In genomic region chr22:49929553-49929979, GRCh38 we compare ENCODE assay signal across 8 cellular contexts. TPM values are rescaled to one million over a fixed set of nuclear protein-coding genes. Genes with fewer than 3 reads are reported as not detected.
A peak's percentile ranks its signal among the peaks of the same experiment; 100 is the strongest.
DNase-seq lines count a peak whose midpoint lies in the region; ATAC-seq and TF ChIP-seq lines count a peak whose summit lies in the region.

No MANE protein-coding gene starts in this region.

- DNase-seq in BJ (ENCODE audit: low read depth) (no peak), GM20000 (ENCODE audit: low spot score) (peak; percentile 92), NOMO-1 treated with dmso at 0.1 percent for 144 hours (lab: John Stamatoyannopoulos, UW; ENCODE audit: unreplicated experiment) (peak; percentile 11), foreskin keratinocyte (no peak), psoas muscle (peak; percentile 69 to 85), cerebellar nuclear complex (lab: John Stamatoyannopoulos, UW) (no peak)
- peak; percentile 84 to 93 for DNase-seq in activated T-cell treated with anti-CD3 and anti-CD28 coated beads, Interleukin-2, amount 50 U/mL, for 72 hours

- peak overlapping the region; percentile 27 to 31 for H3K4me3 Mint-ChIP-seq in activated T-cell treated with anti-CD3 and anti-CD28 coated beads, Interleukin-2, amount 50 U/mL, for 72 hours

- no peaks in the 10 kb centered on the region for H3K9me3 ChIP-seq in psoas muscle

- intact Hi-C loops in psoas muscle (cut with DNase I), result loop anchor here (1.0 to 10.0 kb wide), 4 partner anchors 101 to 255 kb away; partner anchors contain the start of gene TRABD (in 1 of the 2)

- no peaks in the 10 kb centered on the region for H3K36me3 Mint-ChIP-seq in activated T-cell treated with anti-CD3 and anti-CD28 coated beads, Interleukin-2, amount 50 U/mL, for 72 hours (ENCODE audit: insufficient read depth in 2 of 2)

- peak; percentile 77 to 83 for ATAC-seq in activated T-cell treated with anti-CD3 and anti-CD28 coated beads, Interleukin-2, amount 50 U/mL, for 72 hours (replicated peaks in 1 of 2)
- peak; percentile 69 for ATAC-seq in foreskin keratinocyte
- ATAC-seq in psoas muscle, result peak; percentile 44 to 67 (median 52)
- no peak for ATAC-seq in GM21423 (IDR thresholded peaks at IDR 0.05; ENCODE audit: unreplicated experiment)

- no peaks in the 10 kb centered on the region for H3K27me3 Mint-ChIP-seq in activated T-cell treated with anti-CD3 and anti-CD28 coated beads, Interleukin-2, amount 50 U/mL, for 72 hours (ENCODE audit: low read depth)

- peaks cover 64% of the 10 kb centered on the region for H3K4me1 Mint-ChIP-seq in activated T-cell treated with anti-CD3 and anti-CD28 coated beads, Interleukin-2, amount 50 U/mL, for 72 hours (ENCODE audit: low read depth)

- no peaks in the 10 kb centered on the region for H3K4me1 ChIP-seq in foreskin keratinocyte
- peaks cover 37% of the 10 kb centered on the region for H3K4me1 ChIP-seq in psoas muscle

- H3K27ac ChIP-seq in foreskin keratinocyte, result no peak overlapping the region
- H3K27ac ChIP-seq in psoas muscle, result no peak overlapping the region

- H3K27ac Mint-ChIP-seq in activated T-cell treated with anti-CD3 and anti-CD28 coated beads, Interleukin-2, amount 50 U/mL, for 72 hours, result no peak overlapping the region

- POLR2A ChIA-PET in BJ (lab: Charles Lee), result no interaction called here

- no peak overlapping the region for H3K4me3 ChIP-seq in BJ (ENCODE audit: low read depth, low read length)
- H3K4me3 ChIP-seq in psoas muscle, result no peak overlapping the region

- TF ChIP-seq CTCF in BJ (IDR thresholded peaks at IDR 0.05; ENCODE audit: insufficient read depth, low read depth, low read length) (0 out of 2 replicates have a peak, but pooled peaks have one; percentile 13), GM20000 (IDR thresholded peaks at IDR 0.05; ENCODE audit: extremely low read depth, missing control alignments) (peak; percentile 87), foreskin keratinocyte (conservative IDR thresholded peaks at IDR 0.05) (peak; percentile 95), psoas muscle (IDR thresholded peaks at IDR 0.05) (peak; percentile 96)

- 1 to 5% (median 2%) methylated on average over 17 to 42 of the region's 42 CpGs for WGBS in psoas muscle, 3 donors

- H3K9me3 Mint-ChIP-seq in activated T-cell treated with anti-CD3 and anti-CD28 coated beads, Interleukin-2, amount 50 U/mL, for 72 hours, result no peaks in the 10 kb centered on the region

- no peaks in the 10 kb centered on the region for H3K27me3 ChIP-seq in BJ (ENCODE audit: control insufficient read depth, insufficient read depth, low read length)
- H3K27me3 ChIP-seq in foreskin keratinocyte, result peaks cover 8% of the 10 kb centered on the region
- H3K27me3 ChIP-seq in psoas muscle (ENCODE audit: insufficient read depth in 3 of 3, low read length in 2 of 3), result peaks cover 0 to 5% (median 0%) of the 10 kb centered on the region in 3 donors

- CTCF ChIA-PET in BJ (lab: Yijun Ruan, JAX), result interaction anchor here (0.7 to 5.0 kb wide), 13 partner anchors 10 to 569 kb away, joined by 3 to 103 read pairs (median 7); partner anchors contain the start of gene IL17REL

- H3K36me3 ChIP-seq in BJ (ENCODE audit: control insufficient read depth, insufficient read depth, low read length), result no peaks in the 10 kb centered on the region; the same call in 1 of the 2 replicates
- peaks cover 0 to 12% of the 10 kb centered on the region in 2 donors for H3K36me3 ChIP-seq in psoas muscle (ENCODE audit: insufficient read depth in 1 of 2, low read depth in 1 of 2)

RNA-seq across cellular contexts. Expression of gene CRELD2, which starts 11.1 kb away (rescaled TPM):
- 41.0 and 54.1 TPM in 2 replicates for polyA plus RNA-seq in BJ (2011; rRNA removed)
- 9.6 and 10.0 TPM in 2 replicates for polyA minus RNA-seq in BJ (2011; rRNA and poly(A)+ RNA removed)
- 10 to 100 TPM; 24.4 to 33.2 TPM for total RNA-seq in activated T-cell treated with anti-CD3 and anti-CD28 coated beads, Interleukin-2, amount 50 U/mL, for 72 hours
- total RNA-seq in foreskin keratinocyte, result 35.9 and 43.2 TPM in 2 replicates
- 46.6 and 61.7 TPM in 2 replicates for polyA plus RNA-seq in foreskin keratinocyte
- total RNA-seq in psoas muscle, result 10 to 100 TPM in 3 of 4 donors, 1 to 10 TPM in 1; 9.9 to 14.0 (median 11.5) TPM
- 10 to 100 TPM in 2 of 3 donors, 1 to 10 TPM in 1; 8.8 to 14.1 (median 11.6) TPM for polyA plus RNA-seq in psoas muscle

RNA-seq across cellular contexts. Expression of gene ALG12, which starts 11.3 kb away (rescaled TPM):
- polyA plus RNA-seq in BJ (2011; rRNA removed) (5.5 and 7.9 TPM in 2 replicates), foreskin keratinocyte (16.2 and 17.5 TPM in 2 replicates), psoas muscle (10 to 100 TPM in 1 of 3 donors, 1 to 10 TPM in 2; 8.0 to 11.0 (median 8.2) TPM)
- polyA minus RNA-seq in BJ (2011; rRNA and poly(A)+ RNA removed), result 4.5 and 5.3 TPM in 2 replicates
- 10 to 100 TPM; 11.7 to 13.6 TPM for total RNA-seq in activated T-cell treated with anti-CD3 and anti-CD28 coated beads, Interleukin-2, amount 50 U/mL, for 72 hours
- total RNA-seq in foreskin keratinocyte (12.7 and 15.4 TPM in 2 replicates), psoas muscle (10 to 100 TPM in 2 of 4 donors, 1 to 10 TPM in 2; 6.5 to 10.8 (median 8.7) TPM)

RNA-seq across cellular contexts. Expression of gene PIM3, which starts 31.0 kb away (rescaled TPM):
- 5.8 and 8.3 TPM in 2 replicates for polyA plus RNA-seq in BJ (2011; rRNA removed)
- polyA minus RNA-seq in BJ (2011; rRNA and poly(A)+ RNA removed), result 2.2 and 2.5 TPM in 2 replicates
- total RNA-seq in activated T-cell treated with anti-CD3 and anti-CD28 coated beads, Interleukin-2, amount 50 U/mL, for 72 hours, result 100 to 1,000 TPM; 209 to 236 TPM
- 11.9 and 15.8 TPM in 2 replicates for total RNA-seq in foreskin keratinocyte
- 13.6 and 16.6 TPM in 2 replicates for polyA plus RNA-seq in foreskin keratinocyte
- 100 to 1,000 TPM in 2 of 4 donors, 10 to 100 TPM in 2; 40.5 to 128 (median 84.5) TPM for total RNA-seq in psoas muscle
- polyA plus RNA-seq in psoas muscle, result 10 to 100 TPM; 66.4 to 84.5 (median 79.0) TPM

Comparison
In these comparisons a context has a peak if more than half of its experiments do, and no peak if none do; other contexts are left out.
1. DNase-seq: peak in GM20000 (single experiment), NOMO-1 treated with dmso at 0.1 percent for 144 hours (single experiment), activated T-cell treated with anti-CD3 and anti-CD28 coated beads, Interleukin-2, amount 50 U/mL, for 72 hours (2 of 2) and psoas muscle (2 of 2); none in BJ (single experiment), foreskin keratinocyte (0 of 2) and cerebellar nuclear complex (0 of 2).
2. CTCF ChIP-seq: peak in every context shown above with its lines; median percentile 96 in psoas muscle; 95 in foreskin keratinocyte; 87 in GM20000; 13 in BJ.